In genomic region chr1:222618001-222618879, GRCh38 we compare ENCODE assay signal across 8 cellular contexts. TPM values are rescaled to one million over a fixed set of nuclear protein-coding genes. Genes with fewer than 3 reads are reported as not detected.
A peak's percentile ranks its signal among the peaks of the same experiment; 100 is the strongest.
DNase-seq lines count a peak whose midpoint lies in the region; ATAC-seq and TF ChIP-seq lines count a peak whose summit lies in the region.

Gene MIA3, plus strand, starts transcription at chr1:222618097. Its CDS starts 14 bp downstream, at chr1:222618111.

- peaks cover 5% of the 10 kb centered on the region for H3K36me3 ChIP-seq in CD8-positive, alpha-beta memory T cell (ENCODE audit: insufficient read depth, low read length)
- peaks cover 5% of the 10 kb centered on the region; the same call in 1 of the 2 replicates for H3K36me3 ChIP-seq in Panc1 (ENCODE audit: control insufficient read depth, insufficient read depth, low read length)

- no peak for TF ChIP-seq CTCF in Panc1 (IDR thresholded peaks at IDR 0.05)
- no peak for TF ChIP-seq CTCF in nephron (IDR thresholded peaks at IDR 0.05; ENCODE audit: unreplicated experiment in 3 of 3)

- H3K4me1 Mint-ChIP-seq in CD8-positive, alpha-beta memory T cell = peaks cover 34 to 38% (median 35%) of the 10 kb centered on the region in 3 donors
- peaks cover 33% of the 10 kb centered on the region for H3K4me1 Mint-ChIP-seq in nephron

- H3K27me3 ChIP-seq in CD8-positive, alpha-beta memory T cell (ENCODE audit: insufficient read depth, low read length, poor library complexity, severe bottlenecking) = no peaks in the 10 kb centered on the region
- H3K27me3 ChIP-seq in Panc1 (ENCODE audit: control insufficient read depth, insufficient read depth, low read length) = peaks cover 8% of the 10 kb centered on the region; the same call in 1 of the 2 replicates

- H3K4me1 ChIP-seq in CD8-positive, alpha-beta memory T cell (ENCODE audit: insufficient read depth, low read length) = peaks cover 20% of the 10 kb centered on the region
- H3K4me1 ChIP-seq in Panc1 (ENCODE audit: control insufficient read depth, insufficient read depth, low read length) = peaks cover 16% of the 10 kb centered on the region

- H3K36me3 Mint-ChIP-seq in CD8-positive, alpha-beta memory T cell = peaks cover 4 to 30% (median 8%) of the 10 kb centered on the region in 3 donors
- H3K36me3 Mint-ChIP-seq in nephron (ENCODE audit: low read depth) = peaks cover 8% of the 10 kb centered on the region

- POLR2A ChIA-PET in CD8-positive, alpha-beta memory T cell (lab: Charles Lee) = interaction anchor here (2.6 kb wide), 1 partner anchor 26 kb away, joined by 11 read pairs; no protein-coding TSS in a partner anchor
- POLR2A ChIA-PET in Panc1 (lab: Charles Lee) = interaction anchor here (0.5 kb wide), 2 partner anchors 157 to 313 kb away, joined by 4 to 9 read pairs; no protein-coding TSS in a partner anchor

- CTCF ChIA-PET in CD8-positive, alpha-beta memory T cell (lab: Charles Lee) = interaction anchor here (1.1 to 2.4 kb wide), 3 partner anchors 16 to 152 kb away, joined by 3 to 6 read pairs (median 3); no protein-coding TSS in a partner anchor
- CTCF ChIA-PET in Panc1 (lab: Charles Lee) = no interaction called here

- no peaks in the 10 kb centered on the region for H3K9me3 Mint-ChIP-seq in CD8-positive, alpha-beta memory T cell
- H3K9me3 Mint-ChIP-seq in nephron = peaks cover 3% of the 10 kb centered on the region

- peak within 1 kb of the TSS; percentile 66 for H3K4me3 ChIP-seq in CD8-positive, alpha-beta memory T cell (ENCODE audit: low read length)
- peak within 1 kb of the TSS; percentile 82 to 88 for H3K4me3 ChIP-seq in Panc1 (ENCODE audit: low read depth in 2 of 2, low read length in 2 of 2)

- no peaks in the 10 kb centered on the region for H3K9me3 ChIP-seq in CD8-positive, alpha-beta memory T cell (ENCODE audit: low read length)
- no peaks in the 10 kb centered on the region for H3K9me3 ChIP-seq in Panc1 (ENCODE audit: control insufficient read depth, insufficient read depth, low read depth, low read length)

- intact Hi-C loops in Panc1 (cut with micrococcal nuclease; ENCODE audit: unreplicated experiment) = no loop called here

- peak; percentile 37 to 74 (median 53) for DNase-seq in CD8-positive, alpha-beta memory T cell
- no peak for DNase-seq in Panc1 (ENCODE audit: low read depth, low spot score)
- peak; percentile 6 to 69 for DNase-seq in activated T-helper 1 cell treated with anti-CD3 and anti-CD28 coated beads, Interleukin-2, amount 50 U/mL, for 16 hours (ENCODE audit: low read depth in 1 of 2, low spot score in 1 of 2)
- peak; percentile 20 for DNase-seq in fibroblast of peridontal ligament (ENCODE audit: extremely low read depth)
- peak in 48 of 49 donors; percentile 24 to 97 (median 84) for DNase-seq in substantia nigra (lab: John Stamatoyannopoulos, UW)

- peak within 1 kb of the TSS; percentile 80 for H3K27ac ChIP-seq in CD8-positive, alpha-beta memory T cell (ENCODE audit: low read depth, low read length)
- H3K27ac ChIP-seq in Panc1 (ENCODE audit: low read length) = peak within 1 kb of the TSS; percentile 49
- peak within 1 kb of the TSS; percentile 65 for H3K27ac ChIP-seq in substantia nigra (ENCODE audit: low read depth, low read length, poor library complexity, severe bottlenecking)

- ATAC-seq in GM19397 (IDR thresholded peaks at IDR 0.05; ENCODE audit: unreplicated experiment) (peak; percentile 57), HG03521 (IDR thresholded peaks at IDR 0.05; ENCODE audit: unreplicated experiment) (peak; percentile 59), Panc1 (peak; percentile 84)

- peaks cover 15 to 22% of the 10 kb centered on the region in 2 donors for H3K27me3 Mint-ChIP-seq in CD8-positive, alpha-beta memory T cell
- peaks cover 14% of the 10 kb centered on the region for H3K27me3 Mint-ChIP-seq in nephron (ENCODE audit: low read depth)

- in situ Hi-C loops in Panc1 (cut with HindIII; ENCODE audit: low pct_unique_long_range_greater_than_20kb, low sequenced_read_pairs) = no loop called here

- peak within 1 kb of the TSS; percentile 92 to 99 (median 96) for H3K4me3 Mint-ChIP-seq in CD8-positive, alpha-beta memory T cell
- peak within 1 kb of the TSS; percentile 91 to 94 (median 93) for H3K4me3 Mint-ChIP-seq in nephron

- peak within 1 kb of the TSS; percentile 96 to 100 (median 98) for H3K27ac Mint-ChIP-seq in CD8-positive, alpha-beta memory T cell
- H3K27ac Mint-ChIP-seq in nephron = peak within 1 kb of the TSS; percentile 89 to 97 (median 94)

- BruUV-seq in Panc1 (replicated peaks; lab: Mats Ljungman, UMichigan) = no TSS peak

RNA-seq across cellular contexts. Expression of gene MIA3, which starts in this region (rescaled TPM):
- 10 to 100 TPM; 35.8 to 43.2 TPM for total RNA-seq in CD8-positive, alpha-beta memory T cell
- polyA plus RNA-seq in CD8-positive, alpha-beta memory T cell = 69.5 TPM
- total RNA-seq in Panc1 (2021; ENCODE audit: unreplicated experiment) = 53.5 TPM
- polyA plus RNA-seq in Panc1 (2012; ENCODE audit: insufficient read length) = 45.2 TPM
